Comparison of ENCODE assay signal across 1 cellular context in genomic region chr4:4541040-4541631, GRCh38.
TF ChIP-seq lines count a peak whose summit lies in the region.

No MANE protein-coding gene starts in this region.

TF ChIP-seq in GM23338, 12 proteins besides CTCF, POLR2A, EP300 and RAD21 (continued from another document):
- TF ChIP-seq, protein P1, sequence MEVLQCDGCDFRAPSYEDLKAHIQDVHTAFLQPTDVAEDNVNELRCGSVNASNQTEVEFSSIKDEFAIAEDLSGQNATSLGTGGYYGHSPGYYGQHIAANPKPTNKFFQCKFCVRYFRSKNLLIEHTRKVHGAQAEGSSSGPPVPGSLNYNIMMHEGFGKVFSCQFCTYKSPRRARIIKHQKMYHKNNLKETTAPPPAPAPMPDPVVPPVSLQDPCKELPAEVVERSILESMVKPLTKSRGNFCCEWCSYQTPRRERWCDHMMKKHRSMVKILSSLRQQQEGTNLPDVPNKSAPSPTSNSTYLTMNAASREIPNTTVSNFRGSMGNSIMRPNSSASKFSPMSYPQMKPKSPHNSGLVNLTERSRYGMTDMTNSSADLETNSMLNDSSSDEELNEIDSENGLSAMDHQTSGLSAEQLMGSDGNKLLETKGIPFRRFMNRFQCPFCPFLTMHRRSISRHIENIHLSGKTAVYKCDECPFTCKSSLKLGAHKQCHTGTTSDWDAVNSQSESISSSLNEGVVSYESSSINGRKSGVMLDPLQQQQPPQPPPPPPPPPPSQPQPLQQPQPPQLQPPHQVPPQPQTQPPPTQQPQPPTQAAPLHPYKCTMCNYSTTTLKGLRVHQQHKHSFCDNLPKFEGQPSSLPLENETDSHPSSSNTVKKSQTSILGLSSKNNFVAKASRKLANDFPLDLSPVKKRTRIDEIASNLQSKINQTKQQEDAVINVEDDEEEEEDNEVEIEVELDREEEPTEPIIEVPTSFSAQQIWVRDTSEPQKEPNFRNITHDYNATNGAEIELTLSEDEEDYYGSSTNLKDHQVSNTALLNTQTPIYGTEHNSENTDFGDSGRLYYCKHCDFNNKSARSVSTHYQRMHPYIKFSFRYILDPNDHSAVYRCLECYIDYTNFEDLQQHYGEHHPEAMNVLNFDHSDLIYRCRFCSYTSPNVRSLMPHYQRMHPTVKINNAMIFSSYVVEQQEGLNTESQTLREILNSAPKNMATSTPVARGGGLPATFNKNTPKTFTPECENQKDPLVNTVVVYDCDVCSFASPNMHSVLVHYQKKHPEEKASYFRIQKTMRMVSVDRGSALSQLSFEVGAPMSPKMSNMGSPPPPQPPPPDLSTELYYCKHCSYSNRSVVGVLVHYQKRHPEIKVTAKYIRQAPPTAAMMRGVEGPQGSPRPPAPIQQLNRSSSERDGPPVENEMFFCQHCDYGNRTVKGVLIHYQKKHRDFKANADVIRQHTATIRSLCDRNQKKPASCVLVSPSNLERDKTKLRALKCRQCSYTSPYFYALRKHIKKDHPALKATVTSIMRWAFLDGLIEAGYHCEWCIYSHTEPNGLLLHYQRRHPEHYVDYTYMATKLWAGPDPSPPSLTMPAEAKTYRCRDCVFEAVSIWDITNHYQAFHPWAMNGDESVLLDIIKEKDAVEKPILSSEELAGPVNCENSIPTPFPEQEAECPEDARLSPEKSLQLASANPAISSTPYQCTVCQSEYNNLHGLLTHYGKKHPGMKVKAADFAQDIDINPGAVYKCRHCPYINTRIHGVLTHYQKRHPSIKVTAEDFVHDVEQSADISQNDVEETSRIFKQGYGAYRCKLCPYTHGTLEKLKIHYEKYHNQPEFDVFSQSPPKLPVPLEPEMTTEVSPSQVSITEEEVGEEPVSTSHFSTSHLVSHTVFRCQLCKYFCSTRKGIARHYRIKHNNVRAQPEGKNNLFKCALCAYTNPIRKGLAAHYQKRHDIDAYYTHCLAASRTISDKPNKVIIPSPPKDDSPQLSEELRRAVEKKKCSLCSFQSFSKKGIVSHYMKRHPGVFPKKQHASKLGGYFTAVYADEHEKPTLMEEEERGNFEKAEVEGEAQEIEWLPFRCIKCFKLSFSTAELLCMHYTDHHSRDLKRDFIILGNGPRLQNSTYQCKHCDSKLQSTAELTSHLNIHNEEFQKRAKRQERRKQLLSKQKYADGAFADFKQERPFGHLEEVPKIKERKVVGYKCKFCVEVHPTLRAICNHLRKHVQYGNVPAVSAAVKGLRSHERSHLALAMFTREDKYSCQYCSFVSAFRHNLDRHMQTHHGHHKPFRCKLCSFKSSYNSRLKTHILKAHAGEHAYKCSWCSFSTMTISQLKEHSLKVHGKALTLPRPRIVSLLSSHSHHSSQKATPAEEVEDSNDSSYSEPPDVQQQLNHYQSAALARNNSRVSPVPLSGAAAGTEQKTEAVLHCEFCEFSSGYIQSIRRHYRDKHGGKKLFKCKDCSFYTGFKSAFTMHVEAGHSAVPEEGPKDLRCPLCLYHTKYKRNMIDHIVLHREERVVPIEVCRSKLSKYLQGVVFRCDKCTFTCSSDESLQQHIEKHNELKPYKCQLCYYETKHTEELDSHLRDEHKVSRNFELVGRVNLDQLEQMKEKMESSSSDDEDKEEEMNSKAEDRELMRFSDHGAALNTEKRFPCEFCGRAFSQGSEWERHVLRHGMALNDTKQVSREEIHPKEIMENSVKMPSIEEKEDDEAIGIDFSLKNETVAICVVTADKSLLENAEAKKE (CRISPR knock-in tag; IDR thresholded peaks at IDR 0.05): no peak
